9 cellular contexts compared by ENCODE assay signal in genomic region chr6:39048481-39049399, GRCh38. TPM values are rescaled to one million over a fixed set of nuclear protein-coding genes. Genes with fewer than 3 reads are reported as not detected.
DNase-seq lines count a peak whose midpoint lies in the region; ATAC-seq and TF ChIP-seq lines count a peak whose summit lies in the region.
"Had no signal": no experiment of that assay in that cellular context is flagged by ENCODE, and none has a peak within 500 bp of the region (broad histone marks: within the 10 kb centered on the region; RNA-seq: fewer than 3 reads in every experiment).

TSS of gene GLP1R (plus strand) at chr6:39048781. CDS start at chr6:39048841, 60 bp downstream.

- H3K9ac ChIP-seq in SK-N-SH: no peak within 1 kb of the TSS

- H4K20me1 ChIP-seq in SK-N-SH (ENCODE audit: insufficient read depth) (no peaks in the 10 kb centered on the region), OCI-LY7 (ENCODE audit: insufficient read depth, low read length) (no peaks in the 10 kb centered on the region)

- no peak; the same call in 2 of the 3 replicates for ATAC-seq in SK-N-SH treated with all-trans-retinoic acid at 6 μM for 48 hours
- ATAC-seq in stimulated activated naive B cell treated with anti-CD40 and anti-IgM and Interleukin-4, amounts not matched to agents 10 μg/mL and 1 μg/mL and 100 μg/mL, for 72 hours (replicated peaks): peak; percentile 33 to 50

- H3K27me3 Mint-ChIP-seq in activated naive CD8-positive, alpha-beta T cell treated with anti-CD3 and anti-CD28 coated beads for 36 hours: peaks cover 47% of the 10 kb centered on the region
- peaks cover 59 to 79% of the 10 kb centered on the region in 2 donors for H3K27me3 Mint-ChIP-seq in stimulated activated naive B cell treated with anti-CD40 and anti-IgM and Interleukin-4, amounts not matched to agents 10 μg/mL and 1 μg/mL and 100 μg/mL, for 72 hours

- CTCF ChIA-PET in SK-N-SH (lab: Yijun Ruan, JAX) (interaction anchor here (1.0 to 1.5 kb wide), 5 partner anchors 9 to 52 kb away, joined by 3 to 5 read pairs (median 4); no protein-coding TSS in a partner anchor), OCI-LY7 (lab: Charles Lee; ENCODE audit: unreplicated experiment) (no interaction called here)

- no peaks in the 10 kb centered on the region; a peak in 1 of 4 replicates for H3K4me1 ChIP-seq in SK-N-SH (ENCODE audit: control insufficient read depth in 1 of 2, insufficient read depth in 2 of 2, low read depth in 1 of 2, low read length in 1 of 2)
- no peaks in the 10 kb centered on the region for H3K4me1 ChIP-seq in OCI-LY7 (ENCODE audit: insufficient read depth, low read length, poor library complexity, severe bottlenecking)

- no peaks in the 10 kb centered on the region for H3K9me3 Mint-ChIP-seq in activated naive CD8-positive, alpha-beta T cell treated with anti-CD3 and anti-CD28 coated beads for 36 hours
- H3K9me3 Mint-ChIP-seq in stimulated activated naive B cell treated with anti-CD40 and anti-IgM and Interleukin-4, amounts not matched to agents 10 μg/mL and 1 μg/mL and 100 μg/mL, for 72 hours: no peaks in the 10 kb centered on the region

- H3K79me2 ChIP-seq in SK-N-SH (ENCODE audit: insufficient read depth) (no peaks in the 10 kb centered on the region), OCI-LY7 (ENCODE audit: insufficient read depth, low read depth, low read length) (no peaks in the 10 kb centered on the region)

- no peak for TF ChIP-seq RAD21 in SK-N-SH (IDR thresholded peaks at IDR 0.05; ENCODE audit: low read length)

- TF ChIP-seq CTCF in SK-N-SH (IDR thresholded peaks at IDR 0.05) (no peak), OCI-LY7 (conservative IDR thresholded peaks at IDR 0.05; ENCODE audit: low read length) (no peak)

- DNase-seq in SK-N-SH: peak; percentile 83
- peak; percentile 33 for DNase-seq in activated naive CD8-positive, alpha-beta T cell treated with anti-CD3 and anti-CD28 coated beads for 36 hours
- DNase-seq in stimulated activated naive B cell treated with anti-CD40 and anti-IgM and Interleukin-4, amounts not matched to agents 10 μg/mL and 1 μg/mL and 100 μg/mL, for 72 hours: no peak
- DNase-seq in foreskin melanocyte: no peak
- no peak for DNase-seq in OCI-LY7 (ENCODE audit: low spot score)
- no peak for DNase-seq in NOMO-1 treated with dmso at 0.1 percent for 144 hours (lab: John Stamatoyannopoulos, UW; ENCODE audit: unreplicated experiment)

- no peaks in the 10 kb centered on the region for H3K36me3 ChIP-seq in SK-N-SH (replicated peaks in 1 of 2; ENCODE audit: control insufficient read depth in 1 of 2, insufficient read depth in 2 of 2, low read length in 1 of 2)
- H3K36me3 ChIP-seq in OCI-LY7 (ENCODE audit: insufficient read depth, low read length): no peaks in the 10 kb centered on the region

- H3F3A ChIP-seq in SK-N-SH (replicated peaks; ENCODE audit: insufficient read depth): no peaks in the 10 kb centered on the region

- H3K9me3 ChIP-seq in SK-N-SH (no peaks in the 10 kb centered on the region), iPS-18c (ENCODE audit: control insufficient read depth, insufficient read depth, low read length) (no peaks in the 10 kb centered on the region), OCI-LY7 (ENCODE audit: low read length) (no peaks in the 10 kb centered on the region)

- peak within 1 kb of the TSS; percentile 77 for H3K4me3 Mint-ChIP-seq in activated naive CD8-positive, alpha-beta T cell treated with anti-CD3 and anti-CD28 coated beads for 36 hours
- H3K4me3 Mint-ChIP-seq in stimulated activated naive B cell treated with anti-CD40 and anti-IgM and Interleukin-4, amounts not matched to agents 10 μg/mL and 1 μg/mL and 100 μg/mL, for 72 hours: peak within 1 kb of the TSS; percentile 59 to 62

- H3K27ac ChIP-seq in SK-N-SH (ENCODE audit: low read depth in 2 of 2, low read length in 1 of 2): no peak within 1 kb of the TSS
- no peak within 1 kb of the TSS for H3K27ac ChIP-seq in OCI-LY7 (ENCODE audit: low read depth, low read length, poor library complexity, severe bottlenecking)

- H3K27me3 ChIP-seq in SK-N-SH (ENCODE audit: insufficient read depth): peaks cover 17% of the 10 kb centered on the region; the same call in 1 of the 2 replicates

- H2AFZ ChIP-seq in SK-N-SH (ENCODE audit: low read depth): no peak within 1 kb of the TSS
- no peak within 1 kb of the TSS for H2AFZ ChIP-seq in OCI-LY7 (ENCODE audit: low read length)

- WGBS in SK-N-SH (ENCODE audit: low lambda C conversion rate): 52% methylated on average over 23 of the region's 74 CpGs

- H3K9me2 ChIP-seq in SK-N-SH (no peaks in the 10 kb centered on the region), OCI-LY7 (ENCODE audit: insufficient read depth, low read length) (no peaks in the 10 kb centered on the region)

- POLR2A ChIA-PET in SK-N-SH (lab: Yijun Ruan, JAX): no interaction called here
- POLR2A ChIA-PET in OCI-LY7 (lab: Charles Lee): no interaction called here

- H3K4me2 ChIP-seq in SK-N-SH (no peak within 1 kb of the TSS), OCI-LY7 (ENCODE audit: low read length) (no peak within 1 kb of the TSS)

- intact Hi-C loops in OCI-LY7 (cut with micrococcal nuclease; ENCODE audit: unreplicated experiment): no loop called here

- no TSS peak for BruUV-seq in OCI-LY7 (replicated peaks; lab: Mats Ljungman, UMichigan)

- H3K36me3 Mint-ChIP-seq in activated naive CD8-positive, alpha-beta T cell treated with anti-CD3 and anti-CD28 coated beads for 36 hours: no peaks in the 10 kb centered on the region
- no peaks in the 10 kb centered on the region for H3K36me3 Mint-ChIP-seq in stimulated activated naive B cell treated with anti-CD40 and anti-IgM and Interleukin-4, amounts not matched to agents 10 μg/mL and 1 μg/mL and 100 μg/mL, for 72 hours

- H3K4me3 ChIP-seq in SK-N-SH (ENCODE audit: low read depth in 2 of 2, low read length in 1 of 2) (peak within 1 kb of the TSS in 1 of 2 experiments; percentile 19; a peak in 1 of 4 replicates), iPS-18c (ENCODE audit: insufficient read depth, low read depth, low read length) (peak within 1 kb of the TSS; percentile 66), OCI-LY7 (ENCODE audit: low read depth, low read length, poor library complexity, severe bottlenecking) (no peak within 1 kb of the TSS)

- peaks cover 28% of the 10 kb centered on the region for H3K4me1 Mint-ChIP-seq in activated naive CD8-positive, alpha-beta T cell treated with anti-CD3 and anti-CD28 coated beads for 36 hours
- peaks cover 6 to 7% of the 10 kb centered on the region in 2 donors for H3K4me1 Mint-ChIP-seq in stimulated activated naive B cell treated with anti-CD40 and anti-IgM and Interleukin-4, amounts not matched to agents 10 μg/mL and 1 μg/mL and 100 μg/mL, for 72 hours

- H3K27ac Mint-ChIP-seq in activated naive CD8-positive, alpha-beta T cell treated with anti-CD3 and anti-CD28 coated beads for 36 hours: no peak within 1 kb of the TSS
- no peak within 1 kb of the TSS for H3K27ac Mint-ChIP-seq in stimulated activated naive B cell treated with anti-CD40 and anti-IgM and Interleukin-4, amounts not matched to agents 10 μg/mL and 1 μg/mL and 100 μg/mL, for 72 hours

- TF ChIP-seq EP300 in SK-N-SH (IDR thresholded peaks at IDR 0.05; ENCODE audit: borderline replicate concordance in 1 of 2, low read depth in 1 of 2, low read length in 1 of 2): no peak

TF ChIP-seq in SK-N-SH, 30 proteins besides CTCF, POLR2A, EP300 and RAD21 (continues in another document):
- TF ChIP-seq FOXJ3 (CRISPR knock-in tag; IDR thresholded peaks at IDR 0.05): no peak

TF ChIP-seq in SK-N-SH treated with all-trans-retinoic acid at 6 μM for 48 hours, 23 proteins besides CTCF, POLR2A, EP300 and RAD21:
- TF ChIP-seq ISL1 (CRISPR knock-in tag; IDR thresholded peaks at IDR 0.05) (no peak), ZNF70 (CRISPR knock-in tag; IDR thresholded peaks at IDR 0.05) (no peak), ZNF8 (CRISPR knock-in tag; IDR thresholded peaks at IDR 0.05) (no peak)

RNA-seq across cellular contexts. Expression of gene GLP1R, which starts in this region (rescaled TPM):
- not detected in 2 replicates for polyA plus RNA-seq in SK-N-SH (2012; rRNA removed)
- 0.04 TPM in 1 of 2 replicates, not detected in the other for polyA plus RNA-seq in SK-N-SH (2012; cell fraction: cytosol; rRNA removed)
- 0.05 TPM in 1 of 2 replicates, not detected in the other for polyA plus RNA-seq in SK-N-SH (2012; cell fraction: nucleus; rRNA removed)
- under 1 TPM; 0.43 to 0.56 TPM for total RNA-seq in activated naive CD8-positive, alpha-beta T cell treated with anti-CD3 and anti-CD28 coated beads for 36 hours
- not detected in 2 replicates for total RNA-seq in OCI-LY7 (2014; rRNA removed; shearing (Covaris generic))
- total RNA-seq in OCI-LY7 (2022): not detected in 2 replicates
- total RNA-seq: glomerular endothelial cell had no signal

Comparison
In these comparisons a context has a peak if more than half of its experiments do, and no peak if none do; other contexts are left out.
1. Peak in DNase-seq in SK-N-SH; RNA of the gene not detected or under 1 TPM.
2. Peak in DNase-seq in activated naive CD8-positive, alpha-beta T cell treated with anti-CD3 and anti-CD28 coated beads for 36 hours; RNA of the gene not detected or under 1 TPM.